Comparison of ENCODE assay signal across 8 cellular contexts in the genomic region with DNA sequence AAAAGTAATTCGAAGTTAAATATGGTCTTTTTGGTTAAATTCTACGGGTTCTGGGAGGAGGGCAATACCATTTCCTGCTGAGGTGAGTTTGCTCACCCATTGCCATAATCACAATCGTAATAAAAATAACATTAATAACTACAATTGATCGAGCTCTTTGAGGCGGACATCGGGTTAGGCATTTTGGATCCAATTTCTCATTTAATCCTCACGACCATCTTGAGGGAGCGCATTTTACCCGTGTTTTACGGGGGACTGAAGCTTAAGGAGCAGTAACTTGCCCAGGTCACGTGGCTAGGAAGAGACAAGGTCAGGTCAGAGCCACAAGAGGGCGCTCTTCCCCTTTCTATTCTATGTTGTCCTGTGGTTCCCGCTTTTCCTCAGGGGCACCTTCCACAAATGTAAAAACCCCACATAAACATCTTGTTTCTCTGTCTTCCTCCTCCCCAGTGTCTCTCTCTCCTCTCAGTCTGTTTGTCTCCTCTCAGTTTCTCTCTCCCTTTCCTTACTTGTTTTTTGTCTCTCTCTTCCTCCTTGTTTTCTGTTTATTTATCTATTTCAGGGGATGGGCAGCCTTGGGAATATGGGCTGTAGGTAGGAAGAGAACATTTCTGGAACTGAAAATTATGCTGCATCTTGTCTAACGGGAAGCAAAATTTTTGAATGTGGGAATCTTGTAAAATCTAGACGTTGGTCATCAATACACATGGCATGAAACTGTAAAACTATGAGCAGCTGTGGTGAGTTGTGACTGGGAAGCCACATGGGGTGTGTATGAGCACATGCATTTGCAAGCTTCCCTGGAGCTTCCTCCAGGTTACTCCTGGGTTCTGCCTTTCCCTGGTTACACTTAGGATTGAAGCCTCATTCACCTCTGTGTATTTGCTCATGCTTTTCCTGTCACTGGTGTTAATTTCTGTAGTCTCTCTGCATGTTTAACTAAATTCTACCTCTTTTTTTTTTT.
DNase-seq lines count a peak whose midpoint lies in the region; ATAC-seq and TF ChIP-seq lines count a peak whose summit lies in the region.

No MANE protein-coding gene starts in this region.

- TF ChIP-seq CTCF in DND-41 (IDR thresholded peaks at IDR 0.05; ENCODE audit: borderline replicate concordance, extremely low read depth, low read length, poor library complexity, severe bottlenecking) (peak; percentile 80), KMS-11 (conservative IDR thresholded peaks at IDR 0.05; ENCODE audit: low read depth, low read length) (peak; percentile 93), Peyer's patch (IDR thresholded peaks at IDR 0.05) (peak; percentile 78 to 93 (median 84)), neural cell (IDR thresholded peaks at IDR 0.05; ENCODE audit: poor library complexity, severe bottlenecking) (peak; percentile 95)

- no peaks in the 10 kb centered on the region for H3K9me3 ChIP-seq in DND-41 (ENCODE audit: insufficient read depth, low read length, severe bottlenecking)
- no peaks in the 10 kb centered on the region for H3K9me3 ChIP-seq in Peyer's patch
- H3K9me3 ChIP-seq in neural cell (ENCODE audit: low read length), result no peaks in the 10 kb centered on the region

- H3K36me3 Mint-ChIP-seq in stimulated activated naive CD8-positive, alpha-beta T cell treated with anti-CD3 and anti-CD28 coated beads, Interleukin-15, Interleukin-2, amounts not matched to agents 100 ng/mL and 50 ng/mL, for 24 hours (ENCODE audit: low read depth), result no peaks in the 10 kb centered on the region

- H3K4me2 ChIP-seq in DND-41 (ENCODE audit: insufficient read depth, low read length), result peak overlapping the region; percentile 52
- H3K4me2 ChIP-seq in KMS-11, result peak overlapping the region; percentile 49
- peak overlapping the region; percentile 67 for H3K4me2 ChIP-seq in neural cell (ENCODE audit: low read length)

- peak; percentile 83 for ATAC-seq in DND-41 (ENCODE audit: insufficient read depth, low read depth)
- peak; percentile 91 for ATAC-seq in GM21825 (IDR thresholded peaks at IDR 0.05; ENCODE audit: unreplicated experiment)

- H3K27me3 Mint-ChIP-seq in stimulated activated naive CD8-positive, alpha-beta T cell treated with anti-CD3 and anti-CD28 coated beads, Interleukin-15, Interleukin-2, amounts not matched to agents 100 ng/mL and 50 ng/mL, for 24 hours, result peaks cover 3% of the 10 kb centered on the region

- no peaks in the 10 kb centered on the region for H3K9me2 ChIP-seq in neural cell (ENCODE audit: insufficient read depth, low read length)

- no peak for TF ChIP-seq EP300 in neural cell (conservative IDR thresholded peaks at IDR 0.05; ENCODE audit: poor library complexity, severe bottlenecking)

- H2AFZ ChIP-seq in DND-41 (ENCODE audit: low read depth, low read length) (peak overlapping the region; percentile 50; the same call in 1 of the 2 replicates), KMS-11 (ENCODE audit: low read depth) (peak overlapping the region; percentile 96), neural cell (ENCODE audit: low read depth, low read length) (no peak overlapping the region)

- no peak for TF ChIP-seq POLR2A in Peyer's patch (IDR thresholded peaks at IDR 0.05)

- no peaks in the 10 kb centered on the region for H3K9me3 Mint-ChIP-seq in stimulated activated naive CD8-positive, alpha-beta T cell treated with anti-CD3 and anti-CD28 coated beads, Interleukin-15, Interleukin-2, amounts not matched to agents 100 ng/mL and 50 ng/mL, for 24 hours

- H3K4me1 ChIP-seq in DND-41 (ENCODE audit: insufficient read depth, low read length), result peaks cover 7% of the 10 kb centered on the region; the same call in 1 of the 2 replicates
- peaks cover 6% of the 10 kb centered on the region for H3K4me1 ChIP-seq in KMS-11 (ENCODE audit: low read depth, poor library complexity, severe bottlenecking)
- peaks cover 0 to 9% (median 0%) of the 10 kb centered on the region in 4 donors for H3K4me1 ChIP-seq in Peyer's patch

- DNase-seq in DND-41 (peak; percentile 52), Peyer's patch (peak; percentile 71 to 88 (median 71)), fibroblast of the conjunctiva (ENCODE audit: low read depth) (peak; percentile 77)
- peak; percentile 44 to 45 for DNase-seq in activated T-helper 1 cell treated with anti-CD3 and anti-CD28 coated beads, Interleukin-2, amount 50 U/mL, for 16 hours (ENCODE audit: low read depth in 1 of 2, low spot score in 1 of 2)

- H3K27me3 ChIP-seq in DND-41 (ENCODE audit: insufficient read depth, low read length, poor library complexity), result no peaks in the 10 kb centered on the region
- H3K27me3 ChIP-seq in KMS-11 (ENCODE audit: insufficient read depth, low read depth), result no peaks in the 10 kb centered on the region
- H3K27me3 ChIP-seq in Peyer's patch, result no peaks in the 10 kb centered on the region
- peaks cover 5% of the 10 kb centered on the region for H3K27me3 ChIP-seq in neural cell (ENCODE audit: insufficient read depth, low read depth, low read length)

- H3K9ac ChIP-seq in DND-41 (ENCODE audit: low read depth, low read length) (no peak overlapping the region), KMS-11 (peak overlapping the region; percentile 48; the same call in 1 of the 2 replicates), neural cell (ENCODE audit: low read length) (peak overlapping the region; percentile 45)

- peak overlapping the region; percentile 56 for H3K27ac Mint-ChIP-seq in stimulated activated naive CD8-positive, alpha-beta T cell treated with anti-CD3 and anti-CD28 coated beads, Interleukin-15, Interleukin-2, amounts not matched to agents 100 ng/mL and 50 ng/mL, for 24 hours

- no peaks in the 10 kb centered on the region for H3K79me2 ChIP-seq in DND-41 (ENCODE audit: insufficient read depth, low read length)
- H3K79me2 ChIP-seq in KMS-11 (ENCODE audit: insufficient read depth, low read depth), result no peaks in the 10 kb centered on the region
- H3K79me2 ChIP-seq in neural cell (replicated peaks; ENCODE audit: insufficient read depth, low read length), result no peaks in the 10 kb centered on the region

- TF ChIP-seq RAD21 in neural cell (conservative IDR thresholded peaks at IDR 0.05), result peak; percentile 95

- H3K4me3 ChIP-seq in DND-41 (ENCODE audit: low read depth in 1 of 2, low read length in 2 of 2) (peak overlapping the region in 1 of 2 experiments; percentile 32; a peak in 1 of 4 replicates), KMS-11 (IDR thresholded peaks at IDR 0.05; ENCODE audit: insufficient read depth, low read depth, low read length) (no peak overlapping the region), Peyer's patch (peak overlapping the region; percentile 36 to 64 (median 55)), neural cell (ENCODE audit: low read length) (peak overlapping the region; percentile 58)

- H4K20me1 ChIP-seq in DND-41 (ENCODE audit: insufficient read depth, low read length), result no peaks in the 10 kb centered on the region
- H4K20me1 ChIP-seq in KMS-11 (ENCODE audit: insufficient read depth), result no peaks in the 10 kb centered on the region
- no peaks in the 10 kb centered on the region for H4K20me1 ChIP-seq in neural cell (ENCODE audit: insufficient read depth)

- peaks cover 16% of the 10 kb centered on the region for H3K4me1 Mint-ChIP-seq in stimulated activated naive CD8-positive, alpha-beta T cell treated with anti-CD3 and anti-CD28 coated beads, Interleukin-15, Interleukin-2, amounts not matched to agents 100 ng/mL and 50 ng/mL, for 24 hours (ENCODE audit: low read depth)

- peak overlapping the region; percentile 87 for H3K4me3 Mint-ChIP-seq in stimulated activated naive CD8-positive, alpha-beta T cell treated with anti-CD3 and anti-CD28 coated beads, Interleukin-15, Interleukin-2, amounts not matched to agents 100 ng/mL and 50 ng/mL, for 24 hours

- no peaks in the 10 kb centered on the region for H3K36me3 ChIP-seq in DND-41 (ENCODE audit: insufficient read depth, low read length)
- no peaks in the 10 kb centered on the region for H3K36me3 ChIP-seq in KMS-11 (ENCODE audit: insufficient read depth)
- no peaks in the 10 kb centered on the region for H3K36me3 ChIP-seq in Peyer's patch
- no peaks in the 10 kb centered on the region for H3K36me3 ChIP-seq in neural cell (ENCODE audit: insufficient read depth, low read length)

- H3F3A ChIP-seq in neural cell (ENCODE audit: insufficient read depth, low read length, poor library complexity, severe bottlenecking), result no peaks in the 10 kb centered on the region

- H3K27ac ChIP-seq in DND-41 (ENCODE audit: low read length) (no peak overlapping the region), KMS-11 (no peak overlapping the region), Peyer's patch (no peak overlapping the region), neural cell (ENCODE audit: low read length) (peak overlapping the region; percentile 35)

TF ChIP-seq in neural cell, 6 proteins besides CTCF, POLR2A, EP300 and RAD21:
- TF ChIP-seq TAF1 (IDR thresholded peaks at IDR 0.05; ENCODE audit: low read depth) (no peak), MXI1 (conservative IDR thresholded peaks at IDR 0.05; ENCODE audit: poor library complexity, severe bottlenecking) (peak; percentile 44), SMC3 (conservative IDR thresholded peaks at IDR 0.05; ENCODE audit: poor library complexity) (peak; percentile 89)
